Comparison of ENCODE assay signal across 12 cellular contexts in the genomic region with DNA sequence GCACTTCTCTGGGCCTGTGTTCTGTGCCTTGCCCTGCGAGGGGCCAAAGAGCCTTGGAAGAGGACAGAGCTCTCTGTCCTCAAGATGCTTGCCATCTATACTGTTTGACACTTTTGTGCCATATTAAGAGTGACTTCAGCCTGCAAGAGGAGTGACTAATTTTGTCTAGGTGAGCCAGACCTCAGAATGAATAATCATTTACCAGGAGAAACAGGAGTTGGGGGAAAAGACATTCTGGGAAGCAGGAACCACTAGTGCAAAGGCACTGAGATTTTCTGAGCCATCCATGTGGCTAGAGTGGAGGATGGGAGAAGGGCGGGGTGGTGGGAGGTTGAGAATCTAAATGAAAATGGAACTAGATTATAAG. TPM values are rescaled to one million over a fixed set of nuclear protein-coding genes. Genes with fewer than 3 reads are reported as not detected.
DNase-seq lines count a peak whose midpoint lies in the region; ATAC-seq, FAIRE-seq and TF ChIP-seq lines count a peak whose summit lies in the region.
"Had no signal": no experiment of that assay in that cellular context is flagged by ENCODE, and none has a peak within 500 bp of the region (broad histone marks: within the 10 kb centered on the region; RNA-seq: fewer than 3 reads in every experiment).

No MANE protein-coding gene starts in this region.

- in situ Hi-C loops in transverse colon (cut with MboI; ENCODE audit: low pct_ligation_motif_present in 1 of 4, low pct_unique_long_range_greater_than_20kb in 1 of 4, low sequenced_read_pairs in 3 of 4) = no loop called here

- H3K4me1 ChIP-seq in mesendoderm (ENCODE audit: control insufficient read depth, low read depth, low read length) (peaks cover 2% of the 10 kb centered on the region), transverse colon (peaks cover 30 to 77% (median 64%) of the 10 kb centered on the region in 4 donors)
- peaks cover 12% of the 10 kb centered on the region for H3K4me1 ChIP-seq in CD4-positive, alpha-beta memory T cell (ENCODE audit: insufficient read depth, low read length)

- H3K9ac ChIP-seq in mesendoderm (ENCODE audit: low read length) = no peak overlapping the region

- no peak overlapping the region for H3K4ac ChIP-seq in mesendoderm (ENCODE audit: low read depth, low read length)

- H3K4me3 Mint-ChIP-seq in activated naive CD4-positive, alpha-beta T cell treated with anti-CD3 and anti-CD28 coated beads, Interleukin-2, amount 50 U/mL, for 24 hours = peak overlapping the region; percentile 68
- H3K4me3 Mint-ChIP-seq in effector memory CD8-positive, alpha-beta T cell = no peak overlapping the region
- peak overlapping the region in 2 of 8 donors; percentile 25 to 68 for H3K4me3 Mint-ChIP-seq in CD4-positive, alpha-beta memory T cell

- no peak for FAIRE-seq in GM12892 (lab: Jason Lieb, UNC)
- FAIRE-seq: A204.1 had no signal

- no peak for ATAC-seq in activated naive CD4-positive, alpha-beta T cell treated with anti-CD3 and anti-CD28 coated beads, Interleukin-2, amount 50 U/mL, for 72 hours
- ATAC-seq in effector memory CD8-positive, alpha-beta T cell (replicated peaks) = no peak
- ATAC-seq: activated CD8-positive, alpha-beta T cell treated with anti-CD3 and anti-CD28 coated beads, Interleukin-2, amount 10 ng/mL, durations not matched to agents 7 days and 5 days had no signal

- TF ChIP-seq EP300 in transverse colon (IDR thresholded peaks at IDR 0.05; ENCODE audit: low read depth) = no peak

- no peak overlapping the region for H2BK120ac ChIP-seq in mesendoderm (ENCODE audit: low read depth, low read length)

- POLR2A ChIA-PET in CD4-positive, alpha-beta memory T cell (lab: Charles Lee; ENCODE audit: partially characterized antibody) = no interaction called here

- no peaks in the 10 kb centered on the region for H3K36me3 Mint-ChIP-seq in activated naive CD4-positive, alpha-beta T cell treated with anti-CD3 and anti-CD28 coated beads, Interleukin-2, amount 50 U/mL, for 24 hours
- peaks cover 0 to 5% of the 10 kb centered on the region in 2 donors for H3K36me3 Mint-ChIP-seq in activated naive CD4-positive, alpha-beta T cell treated with anti-CD3 and anti-CD28 coated beads, Interleukin-2, amount 50 U/mL, for 72 hours
- no peaks in the 10 kb centered on the region for H3K36me3 Mint-ChIP-seq in effector memory CD8-positive, alpha-beta T cell (ENCODE audit: insufficient read depth)
- H3K36me3 Mint-ChIP-seq in CD4-positive, alpha-beta memory T cell = no peaks in the 10 kb centered on the region

- H3K9me3 ChIP-seq in transverse colon = no peaks in the 10 kb centered on the region
- H3K9me3 ChIP-seq in CD4-positive, alpha-beta memory T cell (ENCODE audit: control insufficient read depth in 1 of 2, low read length in 2 of 2) = no peaks in the 10 kb centered on the region

- H2BK15ac ChIP-seq in mesendoderm (replicated peaks; ENCODE audit: low read depth) = no peak overlapping the region

- H3K27ac ChIP-seq in dorsolateral prefrontal cortex (peak overlapping the region; percentile 79 to 100 (median 97)), mesendoderm (ENCODE audit: low read depth, low read length) (no peak overlapping the region), transverse colon (peak overlapping the region; percentile 92 to 98 (median 95))
- no peak overlapping the region for H3K27ac ChIP-seq in CD4-positive, alpha-beta memory T cell (ENCODE audit: low read depth, low read length)

- peaks cover 18% of the 10 kb centered on the region for H3K4me1 Mint-ChIP-seq in activated naive CD4-positive, alpha-beta T cell treated with anti-CD3 and anti-CD28 coated beads, Interleukin-2, amount 50 U/mL, for 24 hours
- H3K4me1 Mint-ChIP-seq in effector memory CD8-positive, alpha-beta T cell (ENCODE audit: low read depth in 2 of 2) = peaks cover 10% of the 10 kb centered on the region in 2 donors
- H3K4me1 Mint-ChIP-seq in CD4-positive, alpha-beta memory T cell = peaks cover 3 to 17% (median 9%) of the 10 kb centered on the region in 4 donors

- no peaks in the 10 kb centered on the region for H3K9me3 Mint-ChIP-seq in activated naive CD4-positive, alpha-beta T cell treated with anti-CD3 and anti-CD28 coated beads, Interleukin-2, amount 50 U/mL, for 24 hours
- no peaks in the 10 kb centered on the region for H3K9me3 Mint-ChIP-seq in activated naive CD4-positive, alpha-beta T cell treated with anti-CD3 and anti-CD28 coated beads, Interleukin-2, amount 50 U/mL, for 72 hours
- no peaks in the 10 kb centered on the region for H3K9me3 Mint-ChIP-seq in effector memory CD8-positive, alpha-beta T cell
- peaks cover 0 to 2% (median 0%) of the 10 kb centered on the region in 8 donors for H3K9me3 Mint-ChIP-seq in CD4-positive, alpha-beta memory T cell

- no peak overlapping the region for H2AK5ac ChIP-seq in mesendoderm (ENCODE audit: low read length)

- H3K4me3 ChIP-seq in dorsolateral prefrontal cortex (peak overlapping the region in 58 of 59 donors; percentile 59 to 97 (median 88)), mesendoderm (ENCODE audit: low read length) (no peak overlapping the region), transverse colon (peak overlapping the region in 3 of 4 donors; percentile 75 to 93 (median 83))
- H3K4me3 ChIP-seq in CD4-positive, alpha-beta memory T cell (ENCODE audit: low read length in 2 of 2) = no peak overlapping the region

- H3K23ac ChIP-seq in mesendoderm (ENCODE audit: low read length) = no peak overlapping the region

- H4K8ac ChIP-seq in mesendoderm (ENCODE audit: low read depth, low read length) = no peak overlapping the region

- no peak for TF ChIP-seq CTCF in dorsolateral prefrontal cortex (IDR thresholded peaks at IDR 0.05 in 54 of 56, conservative IDR thresholded peaks at IDR 0.05 in 2 of 56; ENCODE audit: low read depth in 1 of 56, partially characterized antibody in 56 of 56)
- TF ChIP-seq CTCF in transverse colon (IDR thresholded peaks at IDR 0.05) = no peak

- peak overlapping the region; percentile 72 for H3K56ac ChIP-seq in mesendoderm (ENCODE audit: low read length)

- H3K27me3 Mint-ChIP-seq in activated naive CD4-positive, alpha-beta T cell treated with anti-CD3 and anti-CD28 coated beads, Interleukin-2, amount 50 U/mL, for 24 hours = peaks cover 1% of the 10 kb centered on the region
- H3K27me3 Mint-ChIP-seq in effector memory CD8-positive, alpha-beta T cell = no peaks in the 10 kb centered on the region
- H3K27me3 Mint-ChIP-seq in CD4-positive, alpha-beta memory T cell = no peaks in the 10 kb centered on the region

- no peak for TF ChIP-seq POLR2A in transverse colon (IDR thresholded peaks at IDR 0.05)
- TF ChIP-seq POLR2A in GM12892 (IDR thresholded peaks at IDR 0.05; ENCODE audit: low read depth, low read length) = no peak

- no peaks in the 10 kb centered on the region for H3K79me2 ChIP-seq in mesendoderm (ENCODE audit: control insufficient read depth, insufficient read depth, low read length)

- no peak overlapping the region for H2BK5ac ChIP-seq in mesendoderm (ENCODE audit: low read length)

- whole genome bisulfite sequencing in mesendoderm (ENCODE audit: extremely low coverage, insufficient coverage, low lambda C conversion rate) = no CpG with 5 or more reads among the region's 2 CpGs
- WGBS in transverse colon (ENCODE audit: low coverage in 1 of 2), 2 donors = 64 to 100% methylated on average over 1 to 2 of the region's 2 CpGs

- no peak overlapping the region for H4K5ac ChIP-seq in mesendoderm (ENCODE audit: low read length)

- no peaks in the 10 kb centered on the region for H3K79me1 ChIP-seq in mesendoderm (ENCODE audit: low read length)

- intact Hi-C loops in dorsolateral prefrontal cortex (cut with DNase I) (loop anchor here (5.0 kb wide), 2 partner anchors 48 to 68 kb away; a partner anchor contains a TSS), transverse colon (cut with DNase I; ENCODE audit: low total_unique reads) (loop anchor here (2.0 kb wide), 1 partner anchor 17 kb away; no protein-coding TSS in a partner anchor)
- intact Hi-C loops in CD4-positive, alpha-beta memory T cell (cut with micrococcal nuclease) = no loop called here

- no peak overlapping the region for H3K27ac Mint-ChIP-seq in activated naive CD4-positive, alpha-beta T cell treated with anti-CD3 and anti-CD28 coated beads, Interleukin-2, amount 50 U/mL, for 24 hours
- H3K27ac Mint-ChIP-seq in activated naive CD4-positive, alpha-beta T cell treated with anti-CD3 and anti-CD28 coated beads, Interleukin-2, amount 50 U/mL, for 72 hours = no peak overlapping the region
- H3K27ac Mint-ChIP-seq in effector memory CD8-positive, alpha-beta T cell = peak overlapping the region in 1 of 2 donors; percentile 85
- H3K27ac Mint-ChIP-seq in CD4-positive, alpha-beta memory T cell = no peak overlapping the region
- H3K27ac Mint-ChIP-seq: activated CD8-positive, alpha-beta T cell treated with anti-CD3 and anti-CD28 coated beads, Interleukin-2, amount 10 ng/mL, durations not matched to agents 7 days and 5 days had no signal

- no peak overlapping the region for H3K4me2 ChIP-seq in mesendoderm (ENCODE audit: low read length)

- H3K27me3 ChIP-seq in dorsolateral prefrontal cortex = no peaks in the 10 kb centered on the region
- H3K27me3 ChIP-seq in mesendoderm (ENCODE audit: insufficient read depth, low read length, poor library complexity) = no peaks in the 10 kb centered on the region
- no peaks in the 10 kb centered on the region for H3K27me3 ChIP-seq in transverse colon
- no peaks in the 10 kb centered on the region for H3K27me3 ChIP-seq in CD4-positive, alpha-beta memory T cell (ENCODE audit: insufficient read depth, low read length)

- no peak overlapping the region for H3K18ac ChIP-seq in mesendoderm (ENCODE audit: low read length)

- CTCF ChIA-PET in CD4-positive, alpha-beta memory T cell (lab: Charles Lee; ENCODE audit: partially characterized antibody) = interaction anchor here (0.7 kb wide), 2 partner anchors 19 to 56 kb away, joined by 3 read pairs; no protein-coding TSS in a partner anchor

- no peak for DNase-seq in activated naive CD4-positive, alpha-beta T cell treated with anti-CD3 and anti-CD28 coated beads, Interleukin-2, amount 50 U/mL, for 72 hours (ENCODE audit: low spot score in 2 of 2)
- DNase-seq in dorsolateral prefrontal cortex = no peak
- DNase-seq in mesendoderm = no peak
- DNase-seq in transverse colon = no peak
- DNase-seq in GM12892 (ENCODE audit: insufficient read length) = no peak
- DNase-seq in effector memory CD8-positive, alpha-beta T cell = no peak
- DNase-seq in CD4-positive, alpha-beta memory T cell = no peak
- DNase-seq: activated CD8-positive, alpha-beta T cell treated with anti-CD3 and anti-CD28 coated beads, Interleukin-2, amount 10 ng/mL, durations not matched to agents 7 days and 5 days; KG1; OCI-M1 had no signal

- no peaks in the 10 kb centered on the region for H3K36me3 ChIP-seq in mesendoderm (ENCODE audit: control insufficient read depth, insufficient read depth, low read length)
- no peaks in the 10 kb centered on the region for H3K36me3 ChIP-seq in transverse colon
- H3K36me3 ChIP-seq in CD4-positive, alpha-beta memory T cell (ENCODE audit: insufficient read depth, low read length) = no peaks in the 10 kb centered on the region

RNA-seq across cellular contexts. Expression of a gene that starts 1.9 kb away (rescaled TPM):
- 1 to 10 TPM; 3.5 to 5.8 TPM for total RNA-seq in activated naive CD4-positive, alpha-beta T cell treated with anti-CD3 and anti-CD28 coated beads, Interleukin-2, amount 50 U/mL, for 72 hours
- 100 to 1,000 TPM in 119 of 120 experiments, 10 to 100 TPM in 1; 88.2 to 740 (median 233) TPM for total RNA-seq in dorsolateral prefrontal cortex
- 12.4 TPM for polyA plus RNA-seq in mesendoderm (2013, experiment 1 of 2)
- 13.0 TPM for polyA plus RNA-seq in mesendoderm (2013, experiment 2 of 2)
- total RNA-seq in transverse colon = 100 to 1,000 TPM; 628 to 986 (median 782) TPM
- polyA plus RNA-seq in GM12892 (2012; ENCODE audit: missing spikeins) = 8.4 TPM
- 1 to 10 TPM; 7.8 to 8.7 TPM for total RNA-seq in CD4-positive, alpha-beta memory T cell
- polyA plus RNA-seq in CD4-positive, alpha-beta memory T cell = 1 to 10 TPM; 1.9 to 4.1 TPM

Comparison
In these comparisons a context has a peak if more than half of its experiments do, and no peak if none do; other contexts are left out.
1. H3K27ac ChIP-seq: peak in dorsolateral prefrontal cortex (59 of 59) and transverse colon (4 of 4); none in mesendoderm (single experiment) and CD4-positive, alpha-beta memory T cell (single experiment).
2. H3K4me3 ChIP-seq: peak in dorsolateral prefrontal cortex (58 of 59) and transverse colon (3 of 4); none in mesendoderm (single experiment) and CD4-positive, alpha-beta memory T cell (0 of 2).
3. RNA of a gene that starts 1.9 kb away (total RNA-seq): 628 to 986 TPM in transverse colon and 88.2 to 740 TPM in dorsolateral prefrontal cortex; 7.8 to 8.7 TPM in CD4-positive, alpha-beta memory T cell and 3.5 to 5.8 TPM in activated naive CD4-positive, alpha-beta T cell treated with anti-CD3 and anti-CD28 coated beads, Interleukin-2, amount 50 U/mL, for 72 hours; every median in the first group is over 4 times any median in the second.